ENCODE assay signal across 24 cellular contexts in genomic region chr5:137367951-137368350, GRCh38.
"Had no signal": no experiment of that assay in that cellular context is flagged by ENCODE, and none has a peak within 500 bp of the region (broad histone marks: within the 10 kb centered on the region; RNA-seq: fewer than 3 reads in every experiment).

No MANE protein-coding gene starts in this region.

- H3K4me3 ChIP-seq: body of pancreas, SJCRH30 had no signal

- ATAC-seq: activated T-cell treated with anti-CD3 and anti-CD28 coated beads, Interleukin-2, amount 50 U/mL, for 4 hours; activated T-helper 17 cell treated with anti-CD3 and anti-CD28 coated beads, Interleukin-2, amount 50 U/mL, for 72 hours; body of pancreas; Panc1 had no signal

- H3K4me1 ChIP-seq: body of pancreas, SJCRH30 had no signal

- H3K9ac ChIP-seq: SK-N-SH had no signal

- DNase-seq: activated B cell treated with CpG ODN at 0.5 μM for 24 hours; activated CD4-positive, alpha-beta T cell treated with anti-CD3 and anti-CD28 coated beads for 1 hour; activated CD4-positive, alpha-beta T cell treated with anti-CD3 and anti-CD28 coated beads, Interleukin-2, amount 10 ng/mL, durations not matched to agents 24 days and 14 days; activated CD4-positive, alpha-beta T cell treated with anti-CD3 and anti-CD28 coated beads, Interleukin-2, amount 50 U/mL, for 48 hours; activated gamma-delta T cell; activated naive CD4-positive, alpha-beta T cell treated with anti-CD3 and anti-CD28 coated beads for 36 hours; activated T-cell treated with anti-CD3 and anti-CD28 coated beads, Interleukin-2, amount 50 U/mL, for 4 hours; body of pancreas; KG1; MM.1S; NCI-H1105 treated with DMSO at 0.1 percent for 48 hours; NCI-H1436 treated with DMSO at 0.1 percent for 48 hours; NCI-H187 treated with DMSO at 0.1 percent for 48 hours; NCI-H2081 treated with DMSO at 0.1 percent for 48 hours; NCI-H446; NCI-H524; NCI-H748 treated with DMSO at 0.1 percent for 48 hours; Right ventricle myocardium superior; SJCRH30; SK-N-SH; SW 1271 had no signal

- H3K4me2 ChIP-seq: SK-N-SH had no signal

- H3K27ac ChIP-seq: body of pancreas, RWPE1, SJCRH30 had no signal

- H3K27me3 ChIP-seq: body of pancreas, SJCRH30 had no signal

- H3K36me3 ChIP-seq: SJCRH30 had no signal

- H3K9me3 ChIP-seq: body of pancreas, SJCRH30, SK-N-SH had no signal
